Comparison of ENCODE assay signal across 19 cellular contexts in the genomic region with DNA sequence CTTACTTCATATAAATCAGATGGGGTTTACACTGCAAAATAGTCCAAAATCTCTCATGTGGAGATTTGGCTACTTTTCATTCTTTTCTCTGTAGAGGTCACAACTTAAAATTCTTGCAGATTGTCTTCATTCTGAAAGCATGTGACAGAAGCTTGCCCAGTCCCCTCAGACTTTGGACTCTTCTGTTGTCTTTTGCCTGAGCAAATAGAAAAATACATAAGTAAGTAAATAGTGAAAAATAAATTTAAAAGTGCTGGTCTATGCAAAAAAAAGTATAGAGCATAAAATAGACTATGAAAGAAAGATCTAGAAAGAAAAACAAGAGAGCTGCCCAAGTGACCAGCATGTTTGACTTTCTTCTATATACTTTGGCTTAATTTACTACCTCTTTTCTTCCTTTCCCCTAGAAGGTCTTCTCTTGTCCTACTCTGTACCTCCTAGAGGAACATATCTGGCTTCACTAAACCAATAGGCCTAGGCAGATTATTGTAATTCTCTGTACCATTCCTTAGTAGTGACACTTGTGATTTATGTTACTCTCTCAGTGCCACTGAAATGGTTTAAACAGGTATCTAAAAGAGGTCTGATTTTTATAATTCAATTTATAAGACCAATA.
"Had no signal": no experiment of that assay in that cellular context is flagged by ENCODE, and none has a peak within 500 bp of the region (broad histone marks: within the 10 kb centered on the region; RNA-seq: fewer than 3 reads in every experiment).

No MANE protein-coding gene starts in this region.

- H3K9me3 Mint-ChIP-seq: dendritic cell treated with granulocyte-macrophage colony-stimulating factor and Interleukin-4, amounts not matched to agents 40 ng/mL and 50 ng/mL, for 4 days; nephron progenitor cell had no signal

- H3K4me3 ChIP-seq: esophagus muscularis mucosa, psoas muscle, suprapubic skin, tibial artery, upper lobe of left lung, vagina had no signal

- H3K27me3 ChIP-seq: esophagus muscularis mucosa, foreskin keratinocyte, suprapubic skin, tibial artery, upper lobe of left lung, vagina had no signal

- H3K36me3 Mint-ChIP-seq: naive thymus-derived CD4-positive, alpha-beta T cell had no signal

- DNase-seq: effector memory CD8-positive, alpha-beta T cell; foreskin keratinocyte; kidney; left colon; mammary epithelial cell; naive thymus-derived CD4-positive, alpha-beta T cell; nephron progenitor cell; psoas muscle; retina; small intestine; stimulated activated CD4-positive, alpha-beta T cell treated with anti-CD3 and anti-CD28 coated beads, Interleukin-2, amount 100 ng/mL, for 48 hours; stimulated activated naive CD8-positive, alpha-beta T cell treated with anti-CD3 and anti-CD28 coated beads, Interleukin-15, Interleukin-2, amounts not matched to agents 100 U/mL and 50 U/mL, for 24 hours; tibial artery; upper lobe of left lung had no signal

- ATAC-seq: effector memory CD8-positive, alpha-beta T cell; foreskin keratinocyte; left colon; naive thymus-derived CD4-positive, alpha-beta T cell; psoas muscle; stimulated activated naive CD8-positive, alpha-beta T cell treated with anti-CD3 and anti-CD28 coated beads, Interleukin-15, Interleukin-2, amounts not matched to agents 100 U/mL and 50 U/mL, for 24 hours had no signal

- H3K27ac ChIP-seq: epithelial cell of prostate, esophagus muscularis mucosa, foreskin keratinocyte, psoas muscle, suprapubic skin, tibial artery, upper lobe of left lung, vagina had no signal

- H3K27me3 Mint-ChIP-seq: dendritic cell treated with granulocyte-macrophage colony-stimulating factor and Interleukin-4, amounts not matched to agents 40 ng/mL and 50 ng/mL, for 4 days; effector memory CD8-positive, alpha-beta T cell; naive thymus-derived CD4-positive, alpha-beta T cell had no signal

- H3K27ac Mint-ChIP-seq: dendritic cell treated with granulocyte-macrophage colony-stimulating factor and Interleukin-4, amounts not matched to agents 40 ng/mL and 50 ng/mL, for 4 days; effector memory CD8-positive, alpha-beta T cell; naive thymus-derived CD4-positive, alpha-beta T cell; nephron progenitor cell had no signal

- H3K4me1 ChIP-seq: esophagus muscularis mucosa, foreskin keratinocyte, psoas muscle, suprapubic skin, upper lobe of left lung, vagina had no signal

- H3K4me3 Mint-ChIP-seq: dendritic cell treated with granulocyte-macrophage colony-stimulating factor and Interleukin-4, amounts not matched to agents 40 ng/mL and 50 ng/mL, for 4 days; effector memory CD8-positive, alpha-beta T cell; naive thymus-derived CD4-positive, alpha-beta T cell; nephron progenitor cell had no signal

- H3K36me3 ChIP-seq: esophagus muscularis mucosa, suprapubic skin, tibial artery, upper lobe of left lung, vagina had no signal

- H3K9me3 ChIP-seq: esophagus muscularis mucosa, psoas muscle, suprapubic skin, tibial artery, upper lobe of left lung, vagina had no signal

- H3K4me1 Mint-ChIP-seq: naive thymus-derived CD4-positive, alpha-beta T cell; nephron progenitor cell had no signal
